Comparison of ENCODE assay signal across 8 cellular contexts in the genomic region with DNA sequence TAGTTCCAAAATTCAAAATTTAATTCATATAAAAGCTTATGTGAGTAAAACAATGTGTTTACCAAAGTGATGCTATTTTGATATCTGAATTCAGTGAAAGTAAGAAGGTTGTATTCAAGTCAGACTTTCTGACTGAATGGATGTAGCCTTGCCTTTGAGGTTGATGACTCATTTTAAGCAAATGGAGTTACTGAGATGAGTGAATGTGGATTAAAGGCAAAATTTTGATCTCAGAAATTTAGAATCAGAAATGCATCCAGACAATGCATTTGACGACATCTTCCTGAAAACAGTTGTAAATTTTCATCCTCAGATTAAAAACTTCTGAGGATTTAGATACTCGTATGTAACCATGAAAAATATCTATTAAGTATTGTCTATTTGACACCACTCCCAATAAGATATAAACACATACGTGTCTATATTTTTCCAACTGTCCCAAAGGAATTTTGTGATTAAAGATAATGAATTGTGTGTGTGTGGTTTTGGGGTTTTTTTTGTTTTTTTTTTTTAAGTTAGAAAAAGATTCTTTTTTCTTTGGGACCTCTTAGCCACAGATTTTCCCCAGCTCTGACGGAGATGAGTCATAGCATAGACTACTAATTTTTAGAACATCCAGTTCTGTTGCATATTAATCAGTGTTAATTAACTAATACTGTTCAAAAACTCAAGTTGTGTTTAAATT. TPM values are rescaled to one million over a fixed set of nuclear protein-coding genes. Genes with fewer than 3 reads are reported as not detected.
DNase-seq lines count a peak whose midpoint lies in the region; ATAC-seq and TF ChIP-seq lines count a peak whose summit lies in the region.

No MANE protein-coding gene starts in this region.

- H3K9me3 Mint-ChIP-seq in naive thymus-derived CD4-positive, alpha-beta T cell = no peaks in the 10 kb centered on the region

- H3K4me1 Mint-ChIP-seq in naive thymus-derived CD4-positive, alpha-beta T cell = peaks cover 22 to 71% (median 53%) of the 10 kb centered on the region in 7 donors

- H3K36me3 Mint-ChIP-seq in naive thymus-derived CD4-positive, alpha-beta T cell = peaks cover 12 to 26% (median 16%) of the 10 kb centered on the region in 5 donors

- no peak for TF ChIP-seq CTCF in right lobe of liver (IDR thresholded peaks at IDR 0.05)

- TF ChIP-seq POLR2A in right lobe of liver (IDR thresholded peaks at IDR 0.05) = no peak

- H3K9me3 ChIP-seq in SJCRH30 (replicated peaks) (no peaks in the 10 kb centered on the region), right lobe of liver (no peaks in the 10 kb centered on the region)
- no peaks in the 10 kb centered on the region for H3K9me3 ChIP-seq in naive thymus-derived CD4-positive, alpha-beta T cell (ENCODE audit: control insufficient read depth in 2 of 3, low read length in 3 of 3)

- DNase-seq in SJCRH30 (peak in 1 of 2 experiments; percentile 61), posterior vena cava (ENCODE audit: low spot score) (no peak), left colon (no peak), right lobe of liver (no peak), C1 segment of cervical spinal cord (lab: John Stamatoyannopoulos, UW) (no peak)
- DNase-seq in naive thymus-derived CD4-positive, alpha-beta T cell = no peak

- intact Hi-C loops in naive thymus-derived CD4-positive, alpha-beta T cell (cut with micrococcal nuclease) = loop anchor here (1.0 to 2.0 kb wide), 4 partner anchors 8 to 15 kb away; no protein-coding TSS in a partner anchor
- intact Hi-C loops in posterior vena cava (cut with DNase I) = no loop called here
- intact Hi-C loops in left colon (cut with DNase I, micrococcal nuclease) = no loop called here
- intact Hi-C loops in right lobe of liver (cut with DNase I) = no loop called here

- H3K36me3 ChIP-seq in SJCRH30 = peaks cover 7% of the 10 kb centered on the region; the same call in 1 of the 2 replicates
- peaks cover 0 to 19% (median 4%) of the 10 kb centered on the region in 3 experiments for H3K36me3 ChIP-seq in naive thymus-derived CD4-positive, alpha-beta T cell (ENCODE audit: control insufficient read depth in 2 of 3, insufficient read depth in 3 of 3, low read length in 3 of 3)
- H3K36me3 ChIP-seq in right lobe of liver = peaks cover 0 to 3% (median 0%) of the 10 kb centered on the region in 4 donors

- H3K4me3 ChIP-seq in SJCRH30 = no peak overlapping the region
- no peak overlapping the region for H3K4me3 ChIP-seq in naive thymus-derived CD4-positive, alpha-beta T cell (ENCODE audit: low read length)
- no peak overlapping the region for H3K4me3 ChIP-seq in right lobe of liver

- peak overlapping the region in 1 of 9 donors; percentile 62 for H3K27ac Mint-ChIP-seq in naive thymus-derived CD4-positive, alpha-beta T cell

- H3K27me3 ChIP-seq in SJCRH30 = no peaks in the 10 kb centered on the region
- H3K27me3 ChIP-seq in naive thymus-derived CD4-positive, alpha-beta T cell (ENCODE audit: control insufficient read depth in 2 of 2, insufficient read depth in 2 of 2, low read length in 2 of 2) = no peaks in the 10 kb centered on the region
- H3K27me3 ChIP-seq in right lobe of liver = no peaks in the 10 kb centered on the region

- H3K27ac ChIP-seq in SJCRH30 (peak overlapping the region; percentile 70), right lobe of liver (no peak overlapping the region)
- H3K27ac ChIP-seq in naive thymus-derived CD4-positive, alpha-beta T cell (ENCODE audit: low read depth, low read length) = no peak overlapping the region

- 83% methylated on average over 4 of the region's 4 CpGs for WGBS in right lobe of liver (ENCODE audit: insufficient coverage, low coverage, low lambda C conversion rate, missing lambda C conversion rate)

- CTCF ChIA-PET in naive thymus-derived CD4-positive, alpha-beta T cell (lab: Charles Lee) = interaction anchor here (0.6 to 0.9 kb wide), 2 partner anchors 9 to 15 kb away, joined by 3 to 4 read pairs; no protein-coding TSS in a partner anchor

- H3K27me3 Mint-ChIP-seq in naive thymus-derived CD4-positive, alpha-beta T cell = no peaks in the 10 kb centered on the region

- ATAC-seq in GM18867 (IDR thresholded peaks at IDR 0.05; ENCODE audit: unreplicated experiment) = peak; percentile 77
- ATAC-seq in HG02840 (IDR thresholded peaks at IDR 0.05; ENCODE audit: low FRiP score, unreplicated experiment) = peak; percentile 76
- peak; percentile 30 for ATAC-seq in naive thymus-derived CD4-positive, alpha-beta T cell
- no peak for ATAC-seq in left colon
- ATAC-seq in right lobe of liver = no peak

- no peak overlapping the region for H3K4me3 Mint-ChIP-seq in naive thymus-derived CD4-positive, alpha-beta T cell

- H3K4me1 ChIP-seq in SJCRH30 (peaks cover 75% of the 10 kb centered on the region), right lobe of liver (no peaks in the 10 kb centered on the region)
- peaks cover 19 to 21% of the 10 kb centered on the region in 2 donors for H3K4me1 ChIP-seq in naive thymus-derived CD4-positive, alpha-beta T cell (ENCODE audit: control insufficient read depth in 2 of 2, insufficient read depth in 2 of 2, low read length in 2 of 2)

- POLR2A ChIA-PET in naive thymus-derived CD4-positive, alpha-beta T cell (lab: Charles Lee) = interaction anchor here (0.8 to 2.5 kb wide), 2 partner anchors 11 to 19 kb away, joined by 3 to 10 read pairs; no protein-coding TSS in a partner anchor

RNA-seq across cellular contexts. Expression of gene NFKB1, which starts 34.4 kb away (rescaled TPM):
- 33.6 and 34.2 TPM in 2 replicates for total RNA-seq in SJCRH30 (2014; rRNA removed; shearing (Covaris generic))
- 100 to 1,000 TPM in 3 of 5 experiments, 10 to 100 TPM in 2; 80.9 to 167 (median 136) TPM for total RNA-seq in naive thymus-derived CD4-positive, alpha-beta T cell
- polyA plus RNA-seq in naive thymus-derived CD4-positive, alpha-beta T cell = 10 to 100 TPM; 18.2 to 33.2 TPM
- total RNA-seq in posterior vena cava = 10 to 100 TPM; 31.4 to 35.7 TPM
- 10 to 100 TPM; 45.3 to 49.8 TPM for total RNA-seq in left colon
- total RNA-seq in right lobe of liver = 10 to 100 TPM; 13.8 to 48.6 (median 17.5) TPM

Comparison
In these comparisons a context has a peak if more than half of its experiments do, and no peak if none do; other contexts are left out.
1. ATAC-seq: peak in GM18867 (single experiment), HG02840 (single experiment) and naive thymus-derived CD4-positive, alpha-beta T cell (single experiment); none in left colon (single experiment) and right lobe of liver (0 of 4).
2. intact Hi-C loops: an anchor here in naive thymus-derived CD4-positive, alpha-beta T cell (1.0 to 2.0 kb wide); none called in posterior vena cava, left colon and right lobe of liver.